1 cellular context compared by ENCODE assay signal in the genomic region with DNA sequence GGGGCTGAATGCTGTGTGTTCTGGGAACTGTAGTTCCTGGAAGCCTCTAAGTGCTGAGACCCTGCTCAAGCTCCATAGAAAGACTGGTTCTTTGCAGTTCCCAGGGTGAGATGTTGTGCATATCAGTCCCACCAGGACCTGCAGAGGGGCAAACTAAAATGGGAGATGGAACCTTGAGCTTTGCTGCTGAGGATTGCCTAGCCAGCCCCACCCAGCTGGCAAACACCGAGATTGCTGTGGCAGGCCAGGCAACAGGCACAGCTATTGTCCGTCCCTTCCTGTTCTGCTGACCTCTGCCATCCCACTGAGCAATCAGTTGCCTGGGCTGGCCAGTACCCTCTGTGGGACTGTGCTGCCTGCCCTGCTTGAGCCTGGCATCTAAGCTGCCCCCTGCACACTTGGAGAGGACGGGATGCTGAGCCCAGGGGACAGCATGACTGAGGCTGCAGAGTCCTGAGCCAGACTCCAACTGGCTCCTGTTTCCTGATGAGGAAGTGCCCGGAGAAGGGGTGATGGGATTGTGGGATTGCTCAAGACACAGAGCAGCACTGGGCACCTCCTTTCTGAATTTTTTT.
A peak's percentile ranks its signal among the peaks of the same experiment; 100 is the strongest.
TF ChIP-seq lines count a peak whose summit lies in the region.

No MANE protein-coding gene starts in this region.

TF ChIP-seq in HepG2, 621 proteins besides CTCF, POLR2A, EP300 and RAD21 (continued from another document and continues in another):
- TF ChIP-seq, protein P1, sequence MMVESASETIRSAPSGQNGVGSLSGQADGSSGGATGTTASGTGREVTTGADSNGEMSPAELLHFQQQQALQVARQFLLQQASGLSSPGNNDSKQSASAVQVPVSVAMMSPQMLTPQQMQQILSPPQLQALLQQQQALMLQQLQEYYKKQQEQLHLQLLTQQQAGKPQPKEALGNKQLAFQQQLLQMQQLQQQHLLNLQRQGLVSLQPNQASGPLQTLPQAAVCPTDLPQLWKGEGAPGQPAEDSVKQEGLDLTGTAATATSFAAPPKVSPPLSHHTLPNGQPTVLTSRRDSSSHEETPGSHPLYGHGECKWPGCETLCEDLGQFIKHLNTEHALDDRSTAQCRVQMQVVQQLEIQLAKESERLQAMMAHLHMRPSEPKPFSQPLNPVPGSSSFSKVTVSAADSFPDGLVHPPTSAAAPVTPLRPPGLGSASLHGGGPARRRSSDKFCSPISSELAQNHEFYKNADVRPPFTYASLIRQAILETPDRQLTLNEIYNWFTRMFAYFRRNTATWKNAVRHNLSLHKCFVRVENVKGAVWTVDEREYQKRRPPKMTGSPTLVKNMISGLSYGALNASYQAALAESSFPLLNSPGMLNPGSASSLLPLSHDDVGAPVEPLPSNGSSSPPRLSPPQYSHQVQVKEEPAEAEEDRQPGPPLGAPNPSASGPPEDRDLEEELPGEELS (CRISPR knock-in tag; IDR thresholded peaks at IDR 0.05), result 0 out of 2 replicates have a peak, but pooled peaks have one; percentile 39
- TF ChIP-seq, protein P2, sequence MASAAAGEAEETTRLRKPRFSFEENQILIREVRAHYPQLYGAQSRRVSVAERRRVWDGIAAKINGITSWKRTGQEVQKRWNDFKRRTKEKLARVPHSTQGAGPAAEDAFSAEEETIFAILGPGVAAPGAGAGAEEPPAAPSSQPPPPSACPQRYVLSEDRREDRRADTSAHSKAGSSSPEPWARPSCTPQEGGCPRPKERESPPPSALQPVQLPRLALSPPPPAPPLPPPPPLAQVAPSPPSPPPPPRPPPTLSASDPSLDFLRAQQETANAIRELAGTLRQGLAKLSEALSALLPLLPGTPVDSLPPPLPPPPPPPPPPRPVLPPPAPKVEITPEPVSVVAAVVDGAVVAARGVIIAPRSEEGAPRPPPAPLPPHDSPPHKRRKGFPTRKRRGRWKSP (CRISPR knock-in tag; IDR thresholded peaks at IDR 0.05), result no peak
- no peak for TF ChIP-seq ZBTB38 (CRISPR knock-in tag; IDR thresholded peaks at IDR 0.05)
- peak; percentile 42; the same call in 1 of the 2 replicates for TF ChIP-seq TBX2 (CRISPR knock-in tag; IDR thresholded peaks at IDR 0.05; ENCODE audit: borderline replicate concordance)
- no peak for TF ChIP-seq ZNF20 (CRISPR knock-in tag; IDR thresholded peaks at IDR 0.05)
- TF ChIP-seq ZNF619 (CRISPR knock-in tag; IDR thresholded peaks at IDR 0.05), result no peak
- no peak for TF ChIP-seq GATAD2A (CRISPR knock-in tag; IDR thresholded peaks at IDR 0.05)
- TF ChIP-seq, protein P3, sequence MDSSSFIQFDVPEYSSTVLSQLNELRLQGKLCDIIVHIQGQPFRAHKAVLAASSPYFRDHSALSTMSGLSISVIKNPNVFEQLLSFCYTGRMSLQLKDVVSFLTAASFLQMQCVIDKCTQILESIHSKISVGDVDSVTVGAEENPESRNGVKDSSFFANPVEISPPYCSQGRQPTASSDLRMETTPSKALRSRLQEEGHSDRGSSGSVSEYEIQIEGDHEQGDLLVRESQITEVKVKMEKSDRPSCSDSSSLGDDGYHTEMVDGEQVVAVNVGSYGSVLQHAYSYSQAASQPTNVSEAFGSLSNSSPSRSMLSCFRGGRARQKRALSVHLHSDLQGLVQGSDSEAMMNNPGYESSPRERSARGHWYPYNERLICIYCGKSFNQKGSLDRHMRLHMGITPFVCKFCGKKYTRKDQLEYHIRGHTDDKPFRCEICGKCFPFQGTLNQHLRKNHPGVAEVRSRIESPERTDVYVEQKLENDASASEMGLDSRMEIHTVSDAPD (CRISPR knock-in tag; IDR thresholded peaks at IDR 0.05), result peak; percentile 91
- no peak for TF ChIP-seq MTA3 (CRISPR knock-in tag; IDR thresholded peaks at IDR 0.05)
- peak; percentile 29; the same call in 1 of the 2 replicates for TF ChIP-seq HDAC2 (CRISPR knock-in tag; IDR thresholded peaks at IDR 0.05)
- TF ChIP-seq TBX3 (IDR thresholded peaks at IDR 0.05; ENCODE audit: borderline replicate concordance), result no peak
- no peak for TF ChIP-seq MBNL3 (CRISPR knock-in tag; conservative IDR thresholded peaks at IDR 0.05)
- no peak for TF ChIP-seq WIZ (CRISPR knock-in tag; IDR thresholded peaks at IDR 0.05)
- TF ChIP-seq ELF4 (CRISPR knock-in tag; IDR thresholded peaks at IDR 0.05; ENCODE audit: borderline replicate concordance), result 0 out of 2 replicates have a peak, but pooled peaks have one; percentile 26
- TF ChIP-seq, protein P4, sequence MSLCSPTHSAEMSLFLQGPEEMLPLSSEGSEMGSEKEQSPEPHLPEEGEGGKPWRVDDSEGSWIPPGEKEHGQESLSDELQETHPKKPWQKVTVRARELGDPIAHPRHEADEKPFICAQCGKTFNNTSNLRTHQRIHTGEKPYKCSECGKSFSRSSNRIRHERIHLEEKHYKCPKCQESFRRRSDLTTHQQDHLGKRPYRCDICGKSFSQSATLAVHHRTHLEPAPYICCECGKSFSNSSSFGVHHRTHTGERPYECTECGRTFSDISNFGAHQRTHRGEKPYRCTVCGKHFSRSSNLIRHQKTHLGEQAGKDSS (CRISPR knock-in tag; IDR thresholded peaks at IDR 0.05; ENCODE audit: borderline replicate concordance, low read depth), result no peak
- no peak for TF ChIP-seq ZNF333 (CRISPR knock-in tag; IDR thresholded peaks at IDR 0.05; ENCODE audit: borderline replicate concordance)
- TF ChIP-seq, protein P5, sequence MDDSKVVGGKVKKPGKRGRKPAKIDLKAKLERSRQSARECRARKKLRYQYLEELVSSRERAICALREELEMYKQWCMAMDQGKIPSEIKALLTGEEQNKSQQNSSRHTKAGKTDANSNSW (CRISPR knock-in tag; IDR thresholded peaks at IDR 0.05; ENCODE audit: borderline replicate concordance), result no peak
- TF ChIP-seq ZNF230 (CRISPR knock-in tag; IDR thresholded peaks at IDR 0.05), result no peak
- TF ChIP-seq SOX13 (IDR thresholded peaks at IDR 0.05), result no peak
- TF ChIP-seq SOX13 (CRISPR knock-in tag; conservative IDR thresholded peaks at IDR 0.05 in 1 of 2, IDR thresholded peaks at IDR 0.05 in 1 of 2), result peak in 1 of 2 experiments; percentile 57; a peak in 2 of 4 replicates
- TF ChIP-seq, protein P6, sequence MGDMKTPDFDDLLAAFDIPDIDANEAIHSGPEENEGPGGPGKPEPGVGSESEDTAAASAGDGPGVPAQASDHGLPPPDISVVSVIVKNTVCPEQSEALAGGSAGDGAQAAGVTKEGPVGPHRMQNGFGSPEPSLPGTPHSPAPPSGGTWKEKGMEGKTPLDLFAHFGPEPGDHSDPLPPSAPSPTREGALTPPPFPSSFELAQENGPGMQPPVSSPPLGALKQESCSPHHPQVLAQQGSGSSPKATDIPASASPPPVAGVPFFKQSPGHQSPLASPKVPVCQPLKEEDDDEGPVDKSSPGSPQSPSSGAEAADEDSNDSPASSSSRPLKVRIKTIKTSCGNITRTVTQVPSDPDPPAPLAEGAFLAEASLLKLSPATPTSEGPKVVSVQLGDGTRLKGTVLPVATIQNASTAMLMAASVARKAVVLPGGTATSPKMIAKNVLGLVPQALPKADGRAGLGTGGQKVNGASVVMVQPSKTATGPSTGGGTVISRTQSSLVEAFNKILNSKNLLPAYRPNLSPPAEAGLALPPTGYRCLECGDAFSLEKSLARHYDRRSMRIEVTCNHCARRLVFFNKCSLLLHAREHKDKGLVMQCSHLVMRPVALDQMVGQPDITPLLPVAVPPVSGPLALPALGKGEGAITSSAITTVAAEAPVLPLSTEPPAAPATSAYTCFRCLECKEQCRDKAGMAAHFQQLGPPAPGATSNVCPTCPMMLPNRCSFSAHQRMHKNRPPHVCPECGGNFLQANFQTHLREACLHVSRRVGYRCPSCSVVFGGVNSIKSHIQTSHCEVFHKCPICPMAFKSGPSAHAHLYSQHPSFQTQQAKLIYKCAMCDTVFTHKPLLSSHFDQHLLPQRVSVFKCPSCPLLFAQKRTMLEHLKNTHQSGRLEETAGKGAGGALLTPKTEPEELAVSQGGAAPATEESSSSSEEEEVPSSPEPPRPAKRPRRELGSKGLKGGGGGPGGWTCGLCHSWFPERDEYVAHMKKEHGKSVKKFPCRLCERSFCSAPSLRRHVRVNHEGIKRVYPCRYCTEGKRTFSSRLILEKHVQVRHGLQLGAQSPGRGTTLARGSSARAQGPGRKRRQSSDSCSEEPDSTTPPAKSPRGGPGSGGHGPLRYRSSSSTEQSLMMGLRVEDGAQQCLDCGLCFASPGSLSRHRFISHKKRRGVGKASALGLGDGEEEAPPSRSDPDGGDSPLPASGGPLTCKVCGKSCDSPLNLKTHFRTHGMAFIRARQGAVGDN (CRISPR knock-in tag; IDR thresholded peaks at IDR 0.05), result peak; percentile 62
- TF ChIP-seq, protein P7, sequence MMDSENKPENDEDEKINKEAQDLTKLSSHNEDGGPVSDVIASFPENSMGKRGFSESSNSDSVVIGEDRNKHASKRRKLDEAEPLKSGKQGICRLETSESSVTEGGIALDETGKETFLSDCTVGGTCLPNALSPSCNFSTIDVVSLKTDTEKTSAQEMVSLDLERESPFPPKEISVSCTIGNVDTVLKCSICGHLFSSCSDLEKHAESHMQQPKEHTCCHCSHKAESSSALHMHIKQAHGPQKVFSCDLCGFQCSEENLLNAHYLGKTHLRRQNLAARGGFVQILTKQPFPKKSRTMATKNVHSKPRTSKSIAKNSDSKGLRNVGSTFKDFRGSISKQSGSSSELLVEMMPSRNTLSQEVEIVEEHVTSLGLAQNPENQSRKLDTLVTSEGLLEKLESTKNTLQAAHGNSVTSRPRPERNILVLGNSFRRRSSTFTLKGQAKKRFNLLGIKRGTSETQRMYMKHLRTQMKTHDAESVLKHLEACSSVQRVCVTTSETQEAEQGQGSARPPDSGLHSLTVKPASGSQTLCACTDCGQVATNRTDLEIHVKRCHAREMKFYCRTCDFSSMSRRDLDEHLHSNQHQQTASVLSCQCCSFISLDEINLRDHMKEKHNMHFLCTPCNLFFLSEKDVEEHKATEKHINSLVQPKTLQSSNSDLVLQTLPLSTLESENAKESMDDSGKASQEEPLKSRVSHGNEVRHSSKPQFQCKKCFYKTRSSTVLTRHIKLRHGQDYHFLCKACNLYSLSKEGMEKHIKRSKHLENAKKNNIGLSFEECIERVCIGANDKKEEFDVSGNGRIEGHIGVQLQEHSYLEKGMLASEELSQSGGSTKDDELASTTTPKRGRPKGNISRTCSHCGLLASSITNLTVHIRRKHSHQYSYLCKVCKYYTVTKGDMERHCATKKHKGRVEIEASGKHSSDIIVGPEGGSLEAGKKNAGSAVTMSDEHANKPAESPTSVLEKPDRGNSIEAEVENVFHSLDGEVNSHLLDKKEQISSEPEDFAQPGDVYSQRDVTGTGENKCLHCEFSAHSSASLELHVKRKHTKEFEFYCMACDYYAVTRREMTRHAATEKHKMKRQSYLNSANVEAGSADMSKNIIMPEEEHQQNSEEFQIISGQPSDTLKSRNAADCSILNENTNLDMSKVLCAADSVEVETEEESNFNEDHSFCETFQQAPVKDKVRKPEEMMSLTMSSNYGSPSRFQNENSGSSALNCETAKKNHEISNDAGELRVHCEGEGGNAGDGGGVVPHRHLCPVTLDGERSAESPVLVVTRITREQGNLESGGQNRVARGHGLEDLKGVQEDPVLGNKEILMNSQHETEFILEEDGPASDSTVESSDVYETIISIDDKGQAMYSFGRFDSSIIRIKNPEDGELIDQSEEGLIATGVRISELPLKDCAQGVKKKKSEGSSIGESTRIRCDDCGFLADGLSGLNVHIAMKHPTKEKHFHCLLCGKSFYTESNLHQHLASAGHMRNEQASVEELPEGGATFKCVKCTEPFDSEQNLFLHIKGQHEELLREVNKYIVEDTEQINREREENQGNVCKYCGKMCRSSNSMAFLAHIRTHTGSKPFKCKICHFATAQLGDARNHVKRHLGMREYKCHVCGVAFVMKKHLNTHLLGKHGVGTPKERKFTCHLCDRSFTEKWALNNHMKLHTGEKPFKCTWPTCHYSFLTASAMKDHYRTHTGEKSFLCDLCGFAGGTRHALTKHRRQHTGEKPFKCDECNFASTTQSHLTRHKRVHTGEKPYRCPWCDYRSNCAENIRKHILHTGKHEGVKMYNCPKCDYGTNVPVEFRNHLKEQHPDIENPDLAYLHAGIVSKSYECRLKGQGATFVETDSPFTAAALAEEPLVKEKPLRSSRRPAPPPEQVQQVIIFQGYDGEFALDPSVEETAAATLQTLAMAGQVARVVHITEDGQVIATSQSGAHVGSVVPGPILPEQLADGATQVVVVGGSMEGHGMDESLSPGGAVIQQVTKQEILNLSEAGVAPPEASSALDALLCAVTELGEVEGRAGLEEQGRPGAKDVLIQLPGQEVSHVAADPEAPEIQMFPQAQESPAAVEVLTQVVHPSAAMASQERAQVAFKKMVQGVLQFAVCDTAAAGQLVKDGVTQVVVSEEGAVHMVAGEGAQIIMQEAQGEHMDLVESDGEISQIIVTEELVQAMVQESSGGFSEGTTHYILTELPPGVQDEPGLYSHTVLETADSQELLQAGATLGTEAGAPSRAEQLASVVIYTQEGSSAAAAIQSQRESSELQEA (CRISPR knock-in tag; IDR thresholded peaks at IDR 0.05; ENCODE audit: not compliant biosample characterization), result no peak
- TF ChIP-seq RBM22 (optimal IDR thresholded peaks at IDR 0.05; ENCODE audit: low read length), result no peak
- TF ChIP-seq, protein P8, sequence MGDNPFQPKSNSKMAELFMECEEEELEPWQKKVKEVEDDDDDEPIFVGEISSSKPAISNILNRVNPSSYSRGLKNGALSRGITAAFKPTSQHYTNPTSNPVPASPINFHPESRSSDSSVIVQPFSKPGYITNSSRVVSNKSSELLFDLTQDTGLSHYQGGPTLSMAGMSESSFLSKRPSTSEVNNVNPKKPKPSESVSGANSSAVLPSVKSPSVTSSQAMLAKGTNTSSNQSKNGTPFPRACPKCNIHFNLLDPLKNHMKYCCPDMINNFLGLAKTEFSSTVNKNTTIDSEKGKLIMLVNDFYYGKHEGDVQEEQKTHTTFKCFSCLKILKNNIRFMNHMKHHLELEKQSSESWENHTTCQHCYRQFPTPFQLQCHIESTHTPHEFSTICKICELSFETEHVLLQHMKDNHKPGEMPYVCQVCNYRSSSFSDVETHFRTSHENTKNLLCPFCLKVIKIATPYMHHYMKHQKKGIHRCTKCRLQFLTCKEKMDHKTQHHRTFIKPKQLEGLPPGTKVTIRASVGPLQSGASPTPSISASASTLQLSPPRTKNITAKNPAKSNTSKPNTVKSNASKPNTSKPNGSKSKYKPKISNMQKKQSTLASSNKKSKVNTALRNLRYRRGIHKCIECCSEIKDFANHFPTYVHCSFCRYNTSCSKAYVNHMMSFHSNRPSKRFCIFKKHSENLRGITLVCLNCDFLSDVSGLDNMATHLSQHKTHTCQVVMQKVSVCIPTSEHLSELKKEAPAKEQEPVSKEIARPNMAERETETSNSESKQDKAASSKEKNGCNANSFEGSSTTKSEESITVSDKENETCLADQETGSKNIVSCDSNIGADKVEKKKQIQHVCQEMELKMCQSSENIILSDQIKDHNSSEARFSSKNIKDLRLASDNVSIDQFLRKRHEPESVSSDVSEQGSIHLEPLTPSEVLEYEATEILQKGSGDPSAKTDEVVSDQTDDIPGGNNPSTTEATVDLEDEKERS (CRISPR knock-in tag; IDR thresholded peaks at IDR 0.05), result no peak
- no peak for TF ChIP-seq TEAD2 (CRISPR knock-in tag; IDR thresholded peaks at IDR 0.05)
- TF ChIP-seq NCOA5 (CRISPR knock-in tag; IDR thresholded peaks at IDR 0.05), result no peak
- TF ChIP-seq SALL1 (CRISPR knock-in tag; IDR thresholded peaks at IDR 0.05), result no peak
- TF ChIP-seq NFYB (CRISPR knock-in tag; IDR thresholded peaks at IDR 0.05), result no peak
- no peak for TF ChIP-seq NPAS2 (CRISPR knock-in tag; IDR thresholded peaks at IDR 0.05; ENCODE audit: borderline replicate concordance)
